In genomic region chr18:25299899-25300298, GRCh38 we compare ENCODE assay signal across 1 cellular context.
TF ChIP-seq lines count a peak whose summit lies in the region.

No MANE protein-coding gene starts in this region.

TF ChIP-seq in endothelial cell of umbilical vein, 7 proteins besides CTCF, POLR2A, EP300 and RAD21 (continued from another document):
- no peak for TF ChIP-seq GATA2 (IDR thresholded peaks at IDR 0.05; ENCODE audit: insufficient read depth, insufficient read length, low read depth, low read length)
